Comparison of ENCODE assay signal across 10 cellular contexts in the genomic region with DNA sequence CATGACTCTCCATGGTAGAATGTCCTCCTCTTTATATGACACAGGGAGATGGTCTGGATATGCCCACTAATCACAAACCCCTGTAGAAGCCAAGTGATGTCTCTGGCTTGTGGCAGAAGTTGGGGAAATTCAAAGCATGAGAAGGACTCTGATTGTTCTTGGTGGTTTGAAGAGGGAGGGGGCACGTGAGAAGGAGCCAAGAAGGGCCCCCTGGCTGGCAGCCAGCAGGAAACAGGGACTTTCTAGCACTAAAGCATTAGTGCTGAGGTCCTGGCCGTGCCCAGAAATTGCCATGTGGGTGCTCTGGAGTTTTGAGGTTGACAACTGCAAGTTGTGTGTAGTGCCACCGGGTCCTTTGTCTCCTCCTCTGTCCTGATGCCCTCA.
A peak's percentile ranks its signal among the peaks of the same experiment; 100 is the strongest.
DNase-seq lines count a peak whose midpoint lies in the region; ATAC-seq, FAIRE-seq and TF ChIP-seq lines count a peak whose summit lies in the region.
"Had no signal": no experiment of that assay in that cellular context is flagged by ENCODE, and none has a peak within 500 bp of the region (broad histone marks: within the 10 kb centered on the region; RNA-seq: fewer than 3 reads in every experiment).

No MANE protein-coding gene starts in this region.

- H3K9ac ChIP-seq in mammary epithelial cell (ENCODE audit: insufficient read depth, low read length) (no peak overlapping the region), endothelial cell of umbilical vein (replicated peaks; ENCODE audit: extremely low read depth, insufficient read depth, low read length) (no peak overlapping the region)

- H3K4me1 Mint-ChIP-seq in MCF 10A (ENCODE audit: insufficient read depth, unreplicated experiment) (peaks cover 21% of the 10 kb centered on the region), endothelial cell (ENCODE audit: unreplicated experiment) (peaks cover 28% of the 10 kb centered on the region)
- peaks cover 62% of the 10 kb centered on the region for H3K4me1 Mint-ChIP-seq in stimulated activated naive CD8-positive, alpha-beta T cell treated with anti-CD3 and anti-CD28 coated beads, Interleukin-15, amount 100 ng/mL, for 72 hours

- no peaks in the 10 kb centered on the region for H4K20me1 ChIP-seq in mammary epithelial cell (ENCODE audit: insufficient read depth, low read length)
- H4K20me1 ChIP-seq in endothelial cell of umbilical vein (replicated peaks; ENCODE audit: control insufficient read depth, extremely low read depth, insufficient read depth, low read length), result no peaks in the 10 kb centered on the region

- H2AFZ ChIP-seq in mammary epithelial cell (ENCODE audit: low read depth, low read length), result no peak overlapping the region
- no peak overlapping the region for H2AFZ ChIP-seq in endothelial cell of umbilical vein (ENCODE audit: low read depth, low read length)

- H3K36me3 ChIP-seq in mammary epithelial cell (ENCODE audit: insufficient read depth, low read length), result peaks cover 3% of the 10 kb centered on the region
- no peaks in the 10 kb centered on the region for H3K36me3 ChIP-seq in endothelial cell of umbilical vein (ENCODE audit: control insufficient read depth in 2 of 2, extremely low read depth in 1 of 2, insufficient read depth in 2 of 2, low read length in 2 of 2)

- no peak overlapping the region for H3K4me3 ChIP-seq in mammary epithelial cell (replicated peaks in 1 of 3; ENCODE audit: insufficient read depth in 1 of 3, low read depth in 2 of 3, low read length in 3 of 3)
- H3K4me3 ChIP-seq in endothelial cell of umbilical vein (replicated peaks in 1 of 3; ENCODE audit: insufficient read depth in 1 of 3, low read depth in 1 of 3, low read length in 3 of 3), result no peak overlapping the region
- H3K4me3 ChIP-seq in lower leg skin (ENCODE audit: low read depth, poor library complexity, severe bottlenecking), result no peak overlapping the region

- no peaks in the 10 kb centered on the region for H3K9me1 ChIP-seq in endothelial cell of umbilical vein (replicated peaks; ENCODE audit: control insufficient read depth, extremely low read depth, insufficient read depth, low read length)

- FAIRE-seq in endothelial cell of umbilical vein (lab: Jason Lieb, UNC), result no peak

- H3K79me2 ChIP-seq in mammary epithelial cell (ENCODE audit: insufficient read depth, low read length) (no peaks in the 10 kb centered on the region), endothelial cell of umbilical vein (ENCODE audit: control insufficient read depth, insufficient read depth, low read length) (no peaks in the 10 kb centered on the region)

- H3K36me3 Mint-ChIP-seq in MCF 10A (ENCODE audit: insufficient read depth, unreplicated experiment) (peaks cover 21% of the 10 kb centered on the region), endothelial cell (ENCODE audit: low read depth, unreplicated experiment) (no peaks in the 10 kb centered on the region)

- CTCF ChIA-PET in MCF 10A (lab: Yijun Ruan, JAX) (interaction anchor here (0.9 to 1.4 kb wide), 2 partner anchors 17 to 41 kb away, joined by 3 read pairs; no protein-coding TSS in a partner anchor), mammary epithelial cell (lab: Charles Lee; ENCODE audit: low non-redundant PET) (no interaction called here), endothelial cell of umbilical vein (lab: Charles Lee) (no interaction called here)

- H3K27ac ChIP-seq in mammary epithelial cell (ENCODE audit: insufficient read depth, low read depth, low read length) (no peak overlapping the region), endothelial cell of umbilical vein (ENCODE audit: insufficient read depth, low read depth, low read length) (no peak overlapping the region)

- H3K4me3 Mint-ChIP-seq in MCF 10A (ENCODE audit: unreplicated experiment), result no peak overlapping the region
- H3K4me3 Mint-ChIP-seq in stimulated activated naive CD8-positive, alpha-beta T cell treated with anti-CD3 and anti-CD28 coated beads, Interleukin-15, amount 100 ng/mL, for 72 hours, result no peak overlapping the region
- H3K4me3 Mint-ChIP-seq in endothelial cell (ENCODE audit: unreplicated experiment), result no peak overlapping the region

- no peak for TF ChIP-seq CTCF in MCF 10A (IDR thresholded peaks at IDR 0.05; ENCODE audit: unreplicated experiment)
- no peak for TF ChIP-seq CTCF in mammary epithelial cell (conservative IDR thresholded peaks at IDR 0.05 in 1 of 2, IDR thresholded peaks at IDR 0.05 in 1 of 2; ENCODE audit: extremely low read depth in 1 of 2, insufficient read depth in 1 of 2, low read depth in 1 of 2, low read length in 2 of 2)
- no peak for TF ChIP-seq CTCF in endothelial cell of umbilical vein (IDR thresholded peaks at IDR 0.05; ENCODE audit: extremely low read depth in 1 of 2, insufficient read depth in 1 of 2, low read depth in 1 of 2, low read length in 2 of 2)
- TF ChIP-seq CTCF in lower leg skin (IDR thresholded peaks at IDR 0.05), result no peak
- TF ChIP-seq CTCF in endothelial cell (IDR thresholded peaks at IDR 0.05; ENCODE audit: unreplicated experiment), result no peak

- H3K4me2 ChIP-seq in mammary epithelial cell (ENCODE audit: insufficient read depth, low read depth, low read length), result no peak overlapping the region
- no peak overlapping the region for H3K4me2 ChIP-seq in endothelial cell of umbilical vein (ENCODE audit: insufficient read depth, low read length)

- H3K9me3 ChIP-seq in mammary epithelial cell (replicated peaks; ENCODE audit: insufficient read depth, low read length) (no peaks in the 10 kb centered on the region), endothelial cell of umbilical vein (replicated peaks; ENCODE audit: control insufficient read depth, insufficient read depth, low read length) (no peaks in the 10 kb centered on the region)

- intact Hi-C loops in MCF 10A (cut with micrococcal nuclease), result no loop called here
- intact Hi-C loops in mammary epithelial cell (cut with micrococcal nuclease), result no loop called here
- intact Hi-C loops in endothelial cell of umbilical vein (cut with micrococcal nuclease), result no loop called here
- intact Hi-C loops in lower leg skin (cut with DNase I; ENCODE audit: low total_unique reads), result no loop called here

- H3K27ac Mint-ChIP-seq in MCF 10A (ENCODE audit: low read depth, unreplicated experiment) (peak overlapping the region; percentile 54), endothelial cell (ENCODE audit: unreplicated experiment) (no peak overlapping the region)
- H3K27ac Mint-ChIP-seq in stimulated activated naive CD8-positive, alpha-beta T cell treated with anti-CD3 and anti-CD28 coated beads, Interleukin-15, amount 100 ng/mL, for 72 hours, result peak overlapping the region; percentile 61 to 84

- DNase-seq in MCF 10A (ENCODE audit: unreplicated experiment) (no peak), mammary epithelial cell (no peak), activated T-cell treated with anti-CD3 and anti-CD28 coated beads for 1 hour (ENCODE audit: low read depth) (peak; percentile 40), endothelial cell of umbilical vein (ENCODE audit: low read depth, low spot score) (peak; percentile 8), lower leg skin (ENCODE audit: low spot score in 2 of 2) (no peak), AG20443 (ENCODE audit: low spot score) (no peak), endothelial cell (ENCODE audit: low spot score) (no peak)
- DNase-seq in stimulated activated naive CD8-positive, alpha-beta T cell treated with anti-CD3 and anti-CD28 coated beads, Interleukin-15, amount 100 ng/mL, for 72 hours, result peak in 1 of 2 donors; percentile 57
- DNase-seq: retina, Right ventricle myocardium superior had no signal

- H3K4me1 ChIP-seq in mammary epithelial cell (ENCODE audit: insufficient read depth, low read length) (peaks cover 9% of the 10 kb centered on the region), endothelial cell of umbilical vein (ENCODE audit: control insufficient read depth, extremely low read depth, insufficient read depth, low read length) (peaks cover 17% of the 10 kb centered on the region)

- POLR2A ChIA-PET in MCF 10A (lab: Yijun Ruan, JAX) (no interaction called here), endothelial cell of umbilical vein (lab: Charles Lee) (no interaction called here)

- in situ Hi-C loops in mammary epithelial cell (cut with MboI; ENCODE audit: low sequenced_read_pairs in 2 of 2), result no loop called here

- WGBS in mammary epithelial cell (ENCODE audit: low coverage, missing lambda C conversion rate), result 61% methylated on average over 3 of the region's 3 CpGs
- 27 to 35% methylated on average over 3 of the region's 3 CpGs for WGBS in lower leg skin, 2 donors

- dilution Hi-C loops in mammary epithelial cell (cut with HindIII; ENCODE audit: low sequenced_read_pairs) (no loop called here), endothelial cell of umbilical vein (cut with MboI; ENCODE audit: extremely low pct_ligation_motif_present, low sequenced_read_pairs) (no loop called here)

- H3K9me3 Mint-ChIP-seq in MCF 10A (ENCODE audit: unreplicated experiment) (no peaks in the 10 kb centered on the region), endothelial cell (ENCODE audit: unreplicated experiment) (no peaks in the 10 kb centered on the region)
- H3K9me3 Mint-ChIP-seq in stimulated activated naive CD8-positive, alpha-beta T cell treated with anti-CD3 and anti-CD28 coated beads, Interleukin-15, amount 100 ng/mL, for 72 hours, result peaks cover 0 to 2% of the 10 kb centered on the region in 2 donors

- no peaks in the 10 kb centered on the region for H3K27me3 ChIP-seq in mammary epithelial cell (ENCODE audit: insufficient read depth, low read length)
- H3K27me3 ChIP-seq in endothelial cell of umbilical vein (ENCODE audit: control insufficient read depth in 2 of 2, insufficient read depth in 2 of 2, low read length in 2 of 2), result no peaks in the 10 kb centered on the region

- no TSS peak for BruUV-seq in MCF 10A (replicated peaks; lab: Mats Ljungman, UMichigan)
- no TSS peak for BruUV-seq in mammary epithelial cell (replicated peaks; lab: Mats Ljungman, UMichigan)
- BruUV-seq in endothelial cell of umbilical vein (replicated peaks; lab: Mats Ljungman, UMichigan), result no TSS peak

- ATAC-seq in stimulated activated naive CD8-positive, alpha-beta T cell treated with anti-CD3 and anti-CD28 coated beads, Interleukin-15, amount 100 ng/mL, for 72 hours, result peak; percentile 85

- TF ChIP-seq POLR2A in endothelial cell of umbilical vein (IDR thresholded peaks at IDR 0.05; ENCODE audit: low read depth, low read length) (no peak), lower leg skin (IDR thresholded peaks at IDR 0.05) (no peak)

- no peaks in the 10 kb centered on the region for H3K27me3 Mint-ChIP-seq in MCF 10A (ENCODE audit: insufficient read depth, unreplicated experiment)
- no peaks in the 10 kb centered on the region for H3K27me3 Mint-ChIP-seq in stimulated activated naive CD8-positive, alpha-beta T cell treated with anti-CD3 and anti-CD28 coated beads, Interleukin-15, amount 100 ng/mL, for 72 hours
- H3K27me3 Mint-ChIP-seq in endothelial cell (ENCODE audit: unreplicated experiment), result peaks cover 3% of the 10 kb centered on the region

TF ChIP-seq in endothelial cell of umbilical vein, 7 proteins besides CTCF, POLR2A, EP300 and RAD21 (continues in another document):
- no peak for TF ChIP-seq POLR2AphosphoS5 (IDR thresholded peaks at IDR 0.05; ENCODE audit: insufficient read depth, low read depth, low read length)
- TF ChIP-seq, protein P1, sequence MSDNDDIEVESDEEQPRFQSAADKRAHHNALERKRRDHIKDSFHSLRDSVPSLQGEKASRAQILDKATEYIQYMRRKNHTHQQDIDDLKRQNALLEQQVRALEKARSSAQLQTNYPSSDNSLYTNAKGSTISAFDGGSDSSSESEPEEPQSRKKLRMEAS (IDR thresholded peaks at IDR 0.05; ENCODE audit: insufficient read depth, insufficient read length), result no peak

Comparison
In these comparisons a context has a peak if more than half of its experiments do, and no peak if none do; other contexts are left out.
1. DNase-seq: peak in activated T-cell treated with anti-CD3 and anti-CD28 coated beads for 1 hour (single experiment) and endothelial cell of umbilical vein (single experiment); none in MCF 10A (single experiment), mammary epithelial cell (single experiment), lower leg skin (0 of 2), AG20443 (single experiment) and endothelial cell (single experiment).